ENCODE assay signal across 10 cellular contexts in genomic region chr3:42906905-42907183, GRCh38. TPM values are rescaled to one million over a fixed set of nuclear protein-coding genes. Genes with fewer than 3 reads are reported as not detected.
DNase-seq lines count a peak whose midpoint lies in the region; ATAC-seq and TF ChIP-seq lines count a peak whose summit lies in the region.
"Had no signal": no experiment of that assay in that cellular context is flagged by ENCODE, and none has a peak within 500 bp of the region (broad histone marks: within the 10 kb centered on the region; RNA-seq: fewer than 3 reads in every experiment).

No MANE protein-coding gene starts in this region.

- DNase-seq in breast epithelium (ENCODE audit: low spot score in 2 of 2) (no peak), MCF 10A (ENCODE audit: unreplicated experiment) (no peak), epithelial cell of esophagus (ENCODE audit: low read depth) (no peak), natural killer cell (no peak), T-helper 9 cell (no peak), ureter (ENCODE audit: low spot score) (no peak)
- no peak for DNase-seq in activated T-helper 1 cell treated with anti-CD3 and anti-CD28 coated beads, Interleukin-12 subunit alpha, Interleukin-12 subunit beta, Interleukin-2, Interleukin-4 antibody, amounts not matched to agents 30 ng/mL and 10 ng/mL and 1 ng/mL, durations not matched to agents 14 hours and 24 hours and 36 hours (ENCODE audit: low spot score)
- DNase-seq: Karpas-422 had no signal

- 63% methylated on average over 3 of the region's 3 CpGs for WGBS in urinary bladder

- intact Hi-C loops in breast epithelium (cut with DNase I; ENCODE audit: low total_unique reads) (no loop called here), MCF 10A (cut with micrococcal nuclease) (no loop called here), natural killer cell (cut with micrococcal nuclease) (no loop called here)
- intact Hi-C loops in activated T-helper 1 cell treated with anti-CD3 and anti-CD28 coated beads, Interleukin-12 subunit alpha, Interleukin-12 subunit beta, Interleukin-2, Interleukin-4 antibody, amounts not matched to agents 30 ng/mL and 10 ng/mL and 1 ng/mL, durations not matched to agents 14 hours and 24 hours and 36 hours (cut with micrococcal nuclease) = no loop called here

- H3K36me3 ChIP-seq in breast epithelium = peaks cover 8% of the 10 kb centered on the region
- peaks cover 7% of the 10 kb centered on the region for H3K36me3 ChIP-seq in urinary bladder (ENCODE audit: insufficient read depth)
- H3K36me3 ChIP-seq: BLaER1 had no signal

- no peaks in the 10 kb centered on the region for H3K4me1 Mint-ChIP-seq in MCF 10A (ENCODE audit: insufficient read depth, unreplicated experiment)
- peaks cover 11 to 15% of the 10 kb centered on the region in 2 donors for H3K4me1 Mint-ChIP-seq in natural killer cell
- H3K4me1 Mint-ChIP-seq in activated T-helper 1 cell treated with anti-CD3 and anti-CD28 coated beads, Interleukin-12 subunit alpha, Interleukin-12 subunit beta, Interleukin-2, Interleukin-4 antibody, amounts not matched to agents 30 ng/mL and 10 ng/mL and 1 ng/mL, durations not matched to agents 14 hours and 24 hours and 36 hours (ENCODE audit: low read depth) = no peaks in the 10 kb centered on the region

- H3K27ac ChIP-seq in breast epithelium (peak overlapping the region; percentile 74 to 94), urinary bladder (ENCODE audit: low read depth) (no peak overlapping the region)
- H3K27ac ChIP-seq: BLaER1 had no signal

- H3K4me3 Mint-ChIP-seq in MCF 10A (ENCODE audit: unreplicated experiment) (no peak overlapping the region), natural killer cell (peak overlapping the region; percentile 70)
- no peak overlapping the region for H3K4me3 Mint-ChIP-seq in activated T-helper 1 cell treated with anti-CD3 and anti-CD28 coated beads, Interleukin-12 subunit alpha, Interleukin-12 subunit beta, Interleukin-2, Interleukin-4 antibody, amounts not matched to agents 30 ng/mL and 10 ng/mL and 1 ng/mL, durations not matched to agents 14 hours and 24 hours and 36 hours

- H3K4me3 ChIP-seq in breast epithelium (peak overlapping the region; percentile 67 to 96 (median 74)), epithelial cell of esophagus (ENCODE audit: low read length) (peak overlapping the region; percentile 43), urinary bladder (ENCODE audit: low read depth, low read length) (peak overlapping the region; percentile 66)
- H3K4me3 ChIP-seq: BLaER1 had no signal

- no peaks in the 10 kb centered on the region for H3K27me3 ChIP-seq in breast epithelium

- H3K27ac Mint-ChIP-seq in MCF 10A (ENCODE audit: low read depth, unreplicated experiment) = no peak overlapping the region
- no peak overlapping the region for H3K27ac Mint-ChIP-seq in natural killer cell
- no peak overlapping the region for H3K27ac Mint-ChIP-seq in activated T-helper 1 cell treated with anti-CD3 and anti-CD28 coated beads, Interleukin-12 subunit alpha, Interleukin-12 subunit beta, Interleukin-2, Interleukin-4 antibody, amounts not matched to agents 30 ng/mL and 10 ng/mL and 1 ng/mL, durations not matched to agents 14 hours and 24 hours and 36 hours

- peaks cover 0 to 7% of the 10 kb centered on the region in 2 donors for H3K4me1 ChIP-seq in breast epithelium
- no peaks in the 10 kb centered on the region for H3K4me1 ChIP-seq in urinary bladder (ENCODE audit: insufficient read depth)
- H3K4me1 ChIP-seq: BLaER1 had no signal

- H3K9me3 Mint-ChIP-seq in MCF 10A (ENCODE audit: unreplicated experiment) (peaks cover 6% of the 10 kb centered on the region), natural killer cell (peaks cover 7 to 12% of the 10 kb centered on the region in 2 donors)
- H3K9me3 Mint-ChIP-seq in activated T-helper 1 cell treated with anti-CD3 and anti-CD28 coated beads, Interleukin-12 subunit alpha, Interleukin-12 subunit beta, Interleukin-2, Interleukin-4 antibody, amounts not matched to agents 30 ng/mL and 10 ng/mL and 1 ng/mL, durations not matched to agents 14 hours and 24 hours and 36 hours = peaks cover 36% of the 10 kb centered on the region

- CTCF ChIA-PET in MCF 10A (lab: Yijun Ruan, JAX) = interaction anchor here (0.6 to 0.9 kb wide), 2 partner anchors 55 to 127 kb away, joined by 3 read pairs; no protein-coding TSS in a partner anchor

- no peak for TF ChIP-seq CTCF in breast epithelium (IDR thresholded peaks at IDR 0.05)
- TF ChIP-seq CTCF in MCF 10A (IDR thresholded peaks at IDR 0.05; ENCODE audit: unreplicated experiment) = no peak
- TF ChIP-seq CTCF in epithelial cell of esophagus (IDR thresholded peaks at IDR 0.05; ENCODE audit: insufficient read depth, low read depth, low read length, missing control alignments) = no peak
- no peak for TF ChIP-seq CTCF in natural killer cell (IDR thresholded peaks at IDR 0.05)

- POLR2A ChIA-PET in MCF 10A (lab: Yijun Ruan, JAX) = no interaction called here

- H3K9me3 ChIP-seq in breast epithelium = peaks cover 11 to 19% of the 10 kb centered on the region in 2 donors

- ATAC-seq in natural killer cell = no peak

- no TSS peak for BruUV-seq in MCF 10A (replicated peaks; lab: Mats Ljungman, UMichigan)

- TF ChIP-seq POLR2A in breast epithelium (IDR thresholded peaks at IDR 0.05) = no peak

- no peaks in the 10 kb centered on the region for H3K36me3 Mint-ChIP-seq in MCF 10A (ENCODE audit: insufficient read depth, unreplicated experiment)
- peaks cover 17% of the 10 kb centered on the region for H3K36me3 Mint-ChIP-seq in natural killer cell
- peaks cover 6% of the 10 kb centered on the region for H3K36me3 Mint-ChIP-seq in activated T-helper 1 cell treated with anti-CD3 and anti-CD28 coated beads, Interleukin-12 subunit alpha, Interleukin-12 subunit beta, Interleukin-2, Interleukin-4 antibody, amounts not matched to agents 30 ng/mL and 10 ng/mL and 1 ng/mL, durations not matched to agents 14 hours and 24 hours and 36 hours (ENCODE audit: low read depth)

- H3K27me3 Mint-ChIP-seq in MCF 10A (ENCODE audit: insufficient read depth, unreplicated experiment) (peaks cover 36% of the 10 kb centered on the region), natural killer cell (ENCODE audit: low read depth in 2 of 2) (peaks cover 42 to 43% of the 10 kb centered on the region in 2 donors)
- H3K27me3 Mint-ChIP-seq in activated T-helper 1 cell treated with anti-CD3 and anti-CD28 coated beads, Interleukin-12 subunit alpha, Interleukin-12 subunit beta, Interleukin-2, Interleukin-4 antibody, amounts not matched to agents 30 ng/mL and 10 ng/mL and 1 ng/mL, durations not matched to agents 14 hours and 24 hours and 36 hours (ENCODE audit: insufficient read depth) = peaks cover 28% of the 10 kb centered on the region

RNA-seq across cellular contexts. Expression of gene ZNF662, which starts 0.9 kb away (rescaled TPM):
- 10 to 100 TPM in 2 of 3 donors, 1 to 10 TPM in 1; 8.2 to 17.4 (median 13.8) TPM for total RNA-seq in breast epithelium
- not detected in 2 replicates for total RNA-seq in MCF 10A (2022)
- total RNA-seq in natural killer cell = 1 to 10 TPM; 1.2 to 2.7 (median 1.7) TPM
- 22.5 TPM for total RNA-seq in urinary bladder
- 5.1 TPM for polyA plus RNA-seq in urinary bladder
- total RNA-seq in activated T-helper 1 cell treated with anti-CD3 and anti-CD28 coated beads, Interleukin-12 subunit alpha, Interleukin-12 subunit beta, Interleukin-2, Interleukin-4 antibody, amounts not matched to agents 30 ng/mL and 10 ng/mL and 1 ng/mL, durations not matched to agents 14 hours and 24 hours and 36 hours = 0.23 and 0.47 TPM in 2 replicates
- total RNA-seq in ureter = 45.1 TPM

RNA-seq across cellular contexts. Expression of gene CYP8B1, which starts 31.2 kb away (rescaled TPM):
- total RNA-seq in breast epithelium = not detected
- not detected in 2 replicates for total RNA-seq in MCF 10A (2022)
- total RNA-seq in natural killer cell = not detected
- total RNA-seq in urinary bladder = not detected
- 0.10 TPM for polyA plus RNA-seq in urinary bladder
- not detected in 2 replicates for total RNA-seq in activated T-helper 1 cell treated with anti-CD3 and anti-CD28 coated beads, Interleukin-12 subunit alpha, Interleukin-12 subunit beta, Interleukin-2, Interleukin-4 antibody, amounts not matched to agents 30 ng/mL and 10 ng/mL and 1 ng/mL, durations not matched to agents 14 hours and 24 hours and 36 hours
- not detected for total RNA-seq in ureter
